8 cellular contexts compared by ENCODE assay signal in genomic region chr14:102323102-102323501, GRCh38. TPM values are rescaled to one million over a fixed set of nuclear protein-coding genes. Genes with fewer than 3 reads are reported as not detected.
A peak's percentile ranks its signal among the peaks of the same experiment; 100 is the strongest.
DNase-seq lines count a peak whose midpoint lies in the region; ATAC-seq and TF ChIP-seq lines count a peak whose summit lies in the region.

No MANE protein-coding gene starts in this region.

- ATAC-seq in activated naive CD8-positive, alpha-beta T cell treated with anti-CD3 and anti-CD28 coated beads, Interleukin-2, amount 50 U/mL, for 24 hours: no peak
- ATAC-seq in HG03097 (IDR thresholded peaks at IDR 0.05; ENCODE audit: low FRiP score, unreplicated experiment) (no peak), GM18867 (IDR thresholded peaks at IDR 0.05; ENCODE audit: unreplicated experiment) (no peak)

- H3K4me3 Mint-ChIP-seq in activated naive CD8-positive, alpha-beta T cell: peak overlapping the region; percentile 41
- H3K4me3 Mint-ChIP-seq in activated naive CD8-positive, alpha-beta T cell treated with anti-CD3 and anti-CD28 coated beads, Interleukin-2, amount 50 U/mL, for 24 hours: no peak overlapping the region

- peaks cover 25% of the 10 kb centered on the region for H3K79me2 ChIP-seq in osteoblast (ENCODE audit: insufficient read depth, low read length)

- no peak overlapping the region for H3K4me3 ChIP-seq in WERI-Rb-1 (ENCODE audit: low read depth, low read length)
- H3K4me3 ChIP-seq in osteoblast (ENCODE audit: insufficient read depth, low read length): peak overlapping the region; percentile 42

- H3K27ac ChIP-seq in WERI-Rb-1 (no peak overlapping the region), osteoblast (ENCODE audit: low read depth, low read length) (peak overlapping the region; percentile 52)

- H3K4me2 ChIP-seq in osteoblast (ENCODE audit: insufficient read depth, low read length): peak overlapping the region; percentile 76

- H3K4me1 ChIP-seq in osteoblast (ENCODE audit: insufficient read depth, low read length): peaks cover 20% of the 10 kb centered on the region

- peaks cover 2% of the 10 kb centered on the region for H3K36me3 Mint-ChIP-seq in activated naive CD8-positive, alpha-beta T cell
- peaks cover 6% of the 10 kb centered on the region for H3K36me3 Mint-ChIP-seq in activated naive CD8-positive, alpha-beta T cell treated with anti-CD3 and anti-CD28 coated beads, Interleukin-2, amount 50 U/mL, for 24 hours (ENCODE audit: low read depth)

- H3K9me3 ChIP-seq in WERI-Rb-1 (ENCODE audit: severe bottlenecking) (no peaks in the 10 kb centered on the region), osteoblast (ENCODE audit: low read depth, low read length) (no peaks in the 10 kb centered on the region)

- H3K9me3 Mint-ChIP-seq in activated naive CD8-positive, alpha-beta T cell (ENCODE audit: low read depth): no peaks in the 10 kb centered on the region
- H3K9me3 Mint-ChIP-seq in activated naive CD8-positive, alpha-beta T cell treated with anti-CD3 and anti-CD28 coated beads, Interleukin-2, amount 50 U/mL, for 24 hours: no peaks in the 10 kb centered on the region

- DNase-seq in activated naive CD8-positive, alpha-beta T cell treated with anti-CD3 and anti-CD28 coated beads, Interleukin-2, amount 50 U/mL, for 24 hours: no peak
- peak; percentile 73 for DNase-seq in NAMALWA (ENCODE audit: low spot score)
- peak; percentile 59 for DNase-seq in WERI-Rb-1
- DNase-seq in fibroblast of the conjunctiva (ENCODE audit: low read depth): peak; percentile 85
- peak; percentile 96 for DNase-seq in osteoblast (ENCODE audit: insufficient read length, low spot score, missing footprints)

- H3K36me3 ChIP-seq in WERI-Rb-1: peaks cover 11% of the 10 kb centered on the region
- peaks cover 20% of the 10 kb centered on the region for H3K36me3 ChIP-seq in osteoblast (ENCODE audit: insufficient read depth, low read length)

- peak overlapping the region; percentile 60 for H2AFZ ChIP-seq in osteoblast (ENCODE audit: low read length)

- no peaks in the 10 kb centered on the region for H3K27me3 Mint-ChIP-seq in activated naive CD8-positive, alpha-beta T cell
- H3K27me3 Mint-ChIP-seq in activated naive CD8-positive, alpha-beta T cell treated with anti-CD3 and anti-CD28 coated beads, Interleukin-2, amount 50 U/mL, for 24 hours: no peaks in the 10 kb centered on the region

- peaks cover 28% of the 10 kb centered on the region for H3K4me1 Mint-ChIP-seq in activated naive CD8-positive, alpha-beta T cell (ENCODE audit: low read depth)
- H3K4me1 Mint-ChIP-seq in activated naive CD8-positive, alpha-beta T cell treated with anti-CD3 and anti-CD28 coated beads, Interleukin-2, amount 50 U/mL, for 24 hours: peaks cover 35% of the 10 kb centered on the region

- no peaks in the 10 kb centered on the region for H4K20me1 ChIP-seq in osteoblast (ENCODE audit: insufficient read depth, low read length)

- H3K27me3 ChIP-seq in WERI-Rb-1 (ENCODE audit: insufficient read depth, low read depth, severe bottlenecking): no peaks in the 10 kb centered on the region
- no peaks in the 10 kb centered on the region for H3K27me3 ChIP-seq in osteoblast (ENCODE audit: insufficient read depth, low read length)

- H3K27ac Mint-ChIP-seq in activated naive CD8-positive, alpha-beta T cell: peak overlapping the region; percentile 54
- H3K27ac Mint-ChIP-seq in activated naive CD8-positive, alpha-beta T cell treated with anti-CD3 and anti-CD28 coated beads, Interleukin-2, amount 50 U/mL, for 24 hours: no peak overlapping the region

- peak; percentile 71 for TF ChIP-seq CTCF in WERI-Rb-1 (IDR thresholded peaks at IDR 0.05; ENCODE audit: low read depth, low read length)
- peak; percentile 92 for TF ChIP-seq CTCF in osteoblast (IDR thresholded peaks at IDR 0.05; ENCODE audit: extremely low read depth, low read depth, low read length)

RNA-seq across cellular contexts. Expression of gene ZNF839, which starts 3.6 kb away (rescaled TPM):
- 7.2 and 9.1 TPM in 2 replicates for total RNA-seq in osteoblast

RNA-seq across cellular contexts. Expression of gene MOK, which starts 18.1 kb away (rescaled TPM):
- total RNA-seq in osteoblast: 81.0 and 86.1 TPM in 2 replicates

RNA-seq across cellular contexts. Expression of gene CINP, which starts 39.6 kb away (rescaled TPM):
- 31.8 and 49.2 TPM in 2 replicates for total RNA-seq in osteoblast

RNA-seq across cellular contexts. Expression of gene TECPR2, which starts 39.6 kb away (rescaled TPM):
- total RNA-seq in osteoblast: 13.0 and 13.3 TPM in 2 replicates
